Comparison of ENCODE assay signal across 22 cellular contexts in the genomic region with DNA sequence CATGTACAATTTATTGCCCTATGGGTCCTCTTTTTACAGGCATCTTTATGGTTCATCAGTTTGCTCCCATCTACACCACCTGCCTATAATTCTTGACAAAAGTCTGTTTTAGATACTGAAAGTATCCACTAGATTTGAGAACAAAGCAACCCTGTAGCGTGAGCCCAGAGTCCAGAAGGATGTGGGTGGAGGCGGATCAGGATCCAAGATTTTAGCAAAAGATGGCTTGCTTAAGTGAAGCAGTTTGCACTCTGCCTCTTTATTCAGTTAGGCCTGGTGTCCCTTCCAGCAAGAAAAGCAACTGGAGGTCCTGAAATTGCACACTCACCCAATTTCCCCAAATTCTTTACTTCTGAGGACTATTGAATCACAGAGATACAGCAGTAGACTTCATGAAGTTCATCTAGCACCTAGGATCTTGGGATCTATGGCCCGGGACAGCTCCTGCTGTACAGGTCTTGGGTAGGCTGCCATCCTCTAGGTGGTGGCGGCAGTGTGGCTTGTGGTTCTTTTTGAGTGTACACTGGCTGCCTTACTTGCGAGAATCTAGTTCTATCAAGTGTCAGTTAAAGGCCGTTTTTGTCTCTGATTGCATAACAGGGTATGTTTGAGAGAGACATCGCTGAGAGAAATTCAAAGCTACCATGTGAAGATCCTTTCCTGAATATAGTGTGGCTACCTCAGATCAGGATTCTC.
"Had no signal": no experiment of that assay in that cellular context is flagged by ENCODE, and none has a peak within 500 bp of the region (broad histone marks: within the 10 kb centered on the region; RNA-seq: fewer than 3 reads in every experiment).

No MANE protein-coding gene starts in this region.

- H3K27me3 ChIP-seq: brain microvascular endothelial cell, cardiac muscle cell had no signal

- H3K4me3 ChIP-seq: cardiac muscle cell had no signal

- H3K36me3 ChIP-seq: brain microvascular endothelial cell, cardiac muscle cell had no signal

- H3K27ac ChIP-seq: brain microvascular endothelial cell, cardiac muscle cell, KMS-11 had no signal

- DNase-seq: activated B cell treated with CpG ODN at 0.5 μM for 24 hours; activated CD4-positive, alpha-beta memory T cell treated with anti-CD3 and anti-CD28 coated beads for 36 hours; activated CD4-positive, alpha-beta T cell treated with anti-CD3 and anti-CD28 coated beads, Interleukin-2, amount 10 ng/mL, durations not matched to agents 7 days and 5 days; activated CD8-positive, alpha-beta memory T cell treated with anti-CD3 and anti-CD28 coated beads for 24 hours; activated gamma-delta T cell; activated naive CD4-positive, alpha-beta T cell treated with anti-CD3 and anti-CD28 coated beads for 36 hours; activated T-cell treated with anti-CD3 and anti-CD28 coated beads, Interleukin-2, amount 50 U/mL, for 4 hours; brain microvascular endothelial cell; MM.1S; NCI-H1092 treated with DMSO at 0.1 percent for 48 hours; NCI-H1436; NCI-H187; NCI-H2081; NCI-H510A treated with DMSO at 0.1 percent for 48 hours; NCI-H69; NK-92 treated with Interleukin-12 subunit alpha and Interleukin-12 subunit beta, amount 100 ng/mL, for 24 hours; PC-3; SHP77 treated with DMSO at 0.1 percent for 48 hours; T-helper 2 cell; T1000 had no signal

- H3K4me2 ChIP-seq: KMS-11 had no signal

- H3K9ac ChIP-seq: KMS-11 had no signal
